1 cellular context compared by ENCODE assay signal in genomic region chr1:147635342-147635741, GRCh38.
TF ChIP-seq lines count a peak whose summit lies in the region.

No MANE protein-coding gene starts in this region.

TF ChIP-seq in HepG2, 621 proteins besides CTCF, POLR2A, EP300 and RAD21:
- TF ChIP-seq CENPX (CRISPR knock-in tag; IDR thresholded peaks at IDR 0.05) (no peak), ATF1 (CRISPR knock-in tag; IDR thresholded peaks at IDR 0.05) (no peak), ZNF326 (CRISPR knock-in tag; IDR thresholded peaks at IDR 0.05; ENCODE audit: borderline replicate concordance) (no peak), ZNF557 (CRISPR knock-in tag; IDR thresholded peaks at IDR 0.05) (no peak), CBX2 (IDR thresholded peaks at IDR 0.05; ENCODE audit: low read depth, low read length) (no peak), CBX2 (CRISPR knock-in tag; IDR thresholded peaks at IDR 0.05; ENCODE audit: low read depth) (no peak), HHEX (CRISPR knock-in tag; IDR thresholded peaks at IDR 0.05) (no peak), ZBTB20 (CRISPR knock-in tag; IDR thresholded peaks at IDR 0.05; ENCODE audit: borderline replicate concordance, low read depth) (no peak), THYN1 (CRISPR knock-in tag; IDR thresholded peaks at IDR 0.05; ENCODE audit: borderline replicate concordance, low read depth) (no peak), TRIM22 (IDR thresholded peaks at IDR 0.05) (no peak), ZNF891 (CRISPR knock-in tag; IDR thresholded peaks at IDR 0.05) (no peak), ZNF674 (CRISPR knock-in tag; IDR thresholded peaks at IDR 0.05; ENCODE audit: low read depth) (no peak)
- TF ChIP-seq, protein P1, sequence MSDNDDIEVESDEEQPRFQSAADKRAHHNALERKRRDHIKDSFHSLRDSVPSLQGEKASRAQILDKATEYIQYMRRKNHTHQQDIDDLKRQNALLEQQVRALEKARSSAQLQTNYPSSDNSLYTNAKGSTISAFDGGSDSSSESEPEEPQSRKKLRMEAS (IDR thresholded peaks at IDR 0.05): no peak
